Comparison of ENCODE assay signal across 8 cellular contexts in genomic region chr5:150458819-150459557, GRCh38. TPM values are rescaled to one million over a fixed set of nuclear protein-coding genes. Genes with fewer than 3 reads are reported as not detected.
DNase-seq lines count a peak whose midpoint lies in the region; ATAC-seq and TF ChIP-seq lines count a peak whose summit lies in the region.

No MANE protein-coding gene starts in this region.

- no peak overlapping the region for H3K27ac ChIP-seq in mammary epithelial cell (ENCODE audit: insufficient read depth, low read depth, low read length)

- BruUV-seq in mammary epithelial cell (replicated peaks; lab: Mats Ljungman, UMichigan): no TSS peak

- peak overlapping the region; percentile 64 for H3K4me2 ChIP-seq in mammary epithelial cell (ENCODE audit: insufficient read depth, low read depth, low read length)

- dilution Hi-C loops in mammary epithelial cell (cut with HindIII; ENCODE audit: low sequenced_read_pairs): loop anchor here (10.0 kb wide), 1 partner anchor 96 kb away; no protein-coding TSS in a partner anchor

- H3K9ac ChIP-seq in mammary epithelial cell (ENCODE audit: insufficient read depth, low read length): no peak overlapping the region

- no peaks in the 10 kb centered on the region for H3K79me2 ChIP-seq in mammary epithelial cell (ENCODE audit: insufficient read depth, low read length)

- no peaks in the 10 kb centered on the region for H4K20me1 ChIP-seq in mammary epithelial cell (ENCODE audit: insufficient read depth, low read length)

- H3K36me3 ChIP-seq in mammary epithelial cell (ENCODE audit: insufficient read depth, low read length): no peaks in the 10 kb centered on the region

- no peaks in the 10 kb centered on the region for H3K27me3 ChIP-seq in mammary epithelial cell (ENCODE audit: insufficient read depth, low read length)

- DNase-seq in NCI-H2081 (lab: John Stamatoyannopoulos, UW): peak; percentile 29 to 50
- DNase-seq in NCI-H2081 treated with DMSO at 0.1 percent for 48 hours (lab: John Stamatoyannopoulos, UW): no peak
- DNase-seq in NCI-H2029 treated with DMSO at 0.1 percent for 48 hours (lab: John Stamatoyannopoulos, UW): peak; percentile 52
- DNase-seq in activated CD4-positive, CD25-positive, alpha-beta regulatory T cell treated with anti-CD3 and anti-CD28 coated beads, Interleukin-2, amount 50 U/mL, for 16 hours (ENCODE audit: low read depth, low spot score): peak; percentile 75
- DNase-seq in mammary epithelial cell: peak; percentile 39
- peak; percentile 59 to 85 for DNase-seq in left colon
- peak; percentile 90 for DNase-seq in stimulated activated CD4-positive, alpha-beta T cell treated with anti-CD3 and anti-CD28 coated beads, Interleukin-4, amount 100 ng/mL, for 24 hours

- H3K4me1 ChIP-seq in mammary epithelial cell (ENCODE audit: insufficient read depth, low read length): peaks cover 7% of the 10 kb centered on the region

- WGBS in mammary epithelial cell (ENCODE audit: low coverage, missing lambda C conversion rate): 62% methylated on average over 8 of the region's 36 CpGs

- ATAC-seq in HG02642 (IDR thresholded peaks at IDR 0.05; ENCODE audit: poor library complexity, unreplicated experiment): peak; percentile 80
- peak; percentile 95 for ATAC-seq in left colon

- peak overlapping the region in 1 of 3 experiments; percentile 9 for H3K4me3 ChIP-seq in mammary epithelial cell (replicated peaks in 1 of 3; ENCODE audit: insufficient read depth in 1 of 3, low read depth in 2 of 3, low read length in 3 of 3)

- intact Hi-C loops in mammary epithelial cell (cut with micrococcal nuclease) (loop anchor here (1.0 to 10.0 kb wide), 10 partner anchors 15 to 388 kb away; partner anchors contain the start of gene RBM22), left colon (cut with DNase I, micrococcal nuclease) (no loop called here)

- peak overlapping the region; percentile 67 for H2AFZ ChIP-seq in mammary epithelial cell (ENCODE audit: low read depth, low read length)

- no peaks in the 10 kb centered on the region for H3K9me3 ChIP-seq in mammary epithelial cell (replicated peaks; ENCODE audit: insufficient read depth, low read length)

- in situ Hi-C loops in mammary epithelial cell (cut with MboI; ENCODE audit: low sequenced_read_pairs in 2 of 2): loop anchor here (25.0 kb wide), 2 partner anchors 203 to 378 kb away; partner anchors contain the start of genes MYOZ3 (in 2 of the 2) and IRGM (in 1 of the 2)

- CTCF ChIA-PET in mammary epithelial cell (lab: Charles Lee; ENCODE audit: low non-redundant PET): interaction anchor here (0.5 to 0.7 kb wide), 6 partner anchors 15 to 1215 kb away, joined by 3 to 6 read pairs (median 4); no protein-coding TSS in a partner anchor

- peak; percentile 58 to 84 for TF ChIP-seq CTCF in mammary epithelial cell (conservative IDR thresholded peaks at IDR 0.05 in 1 of 2, IDR thresholded peaks at IDR 0.05 in 1 of 2; ENCODE audit: extremely low read depth in 1 of 2, insufficient read depth in 1 of 2, low read depth in 1 of 2, low read length in 2 of 2)

RNA-seq across cellular contexts. Expression of gene RPS14, which starts 9.4 kb away (rescaled TPM):
- 1,000 to 10,000 TPM; 1,819 to 2,158 TPM for total RNA-seq in mammary epithelial cell
- polyA plus RNA-seq in mammary epithelial cell: 6,134 TPM
- 1,433 TPM for polyA minus RNA-seq in mammary epithelial cell
- 1,000 to 10,000 TPM; 1,685 to 1,991 TPM for total RNA-seq in left colon

RNA-seq across cellular contexts. Expression of gene CD74, which starts 46.3 kb away (rescaled TPM):
- total RNA-seq in mammary epithelial cell: 1 to 10 TPM; 6.8 to 9.7 TPM
- polyA plus RNA-seq in mammary epithelial cell: 7.4 TPM
- 22.1 TPM for polyA minus RNA-seq in mammary epithelial cell
- 100 to 1,000 TPM; 132 to 435 TPM for total RNA-seq in left colon

RNA-seq across cellular contexts. Expression of gene NDST1, which starts 48.9 kb away (rescaled TPM):
- total RNA-seq in mammary epithelial cell: 100 to 1,000 TPM; 114 to 128 TPM
- 43.2 TPM for polyA plus RNA-seq in mammary epithelial cell
- polyA minus RNA-seq in mammary epithelial cell: 101 TPM
- total RNA-seq in left colon: 10 to 100 TPM; 63.5 to 73.9 TPM

Comparison
In these comparisons a context has a peak if more than half of its experiments do, and no peak if none do; other contexts are left out.
1. RNA of gene CD74, which starts 46.3 kb away (total RNA-seq): 132 to 435 TPM in left colon; 6.8 to 9.7 TPM in mammary epithelial cell; every median in the first group is over 10 times any median in the second.